16 cellular contexts compared by ENCODE assay signal in the genomic region with DNA sequence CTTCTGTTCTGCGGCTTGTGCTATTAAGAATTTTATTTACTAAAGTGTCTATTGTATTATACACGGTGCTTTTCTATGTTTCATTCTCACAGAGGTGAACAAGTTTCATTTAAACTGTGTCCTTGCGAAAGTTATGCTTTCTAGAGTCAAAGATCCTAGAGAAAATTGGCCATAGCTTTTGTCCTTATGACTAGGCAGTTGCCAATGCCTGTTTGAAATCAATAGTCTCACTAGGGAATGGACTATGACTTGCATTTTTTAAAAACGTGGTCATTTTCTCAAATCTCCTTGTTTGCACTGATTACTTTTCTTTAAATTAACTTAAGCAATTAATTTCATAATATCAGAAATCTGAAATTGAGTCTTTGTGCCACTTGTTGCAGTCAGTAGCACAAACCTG.
DNase-seq lines count a peak whose midpoint lies in the region; ATAC-seq and TF ChIP-seq lines count a peak whose summit lies in the region.
"Had no signal": no experiment of that assay in that cellular context is flagged by ENCODE, and none has a peak within 500 bp of the region (broad histone marks: within the 10 kb centered on the region; RNA-seq: fewer than 3 reads in every experiment).

No MANE protein-coding gene starts in this region.

- H3K27ac Mint-ChIP-seq in Calu3 (ENCODE audit: unreplicated experiment) (peak overlapping the region; percentile 71), progenitor cell of endocrine pancreas (peak overlapping the region; percentile 76)
- H3K27ac Mint-ChIP-seq: activated CD4-positive, alpha-beta T cell treated with anti-CD3 and anti-CD28 coated beads for 36 hours had no signal

- H4K20me1 ChIP-seq in IMR-90 (ENCODE audit: insufficient read depth, low read length) = no peaks in the 10 kb centered on the region
- H4K20me1 ChIP-seq: BLaER1 treated with 17β-estradiol and CSF1 and Interleukin-3, amounts not matched to agents 10 nM and 100 nM had no signal

- no peaks in the 10 kb centered on the region for H3K9me1 ChIP-seq in IMR-90 (ENCODE audit: insufficient read depth, low read length)

- no peaks in the 10 kb centered on the region for H3K79me1 ChIP-seq in IMR-90 (ENCODE audit: low read depth in 1 of 2, low read length in 2 of 2)

- ATAC-seq in IMR-90 (ENCODE audit: low read depth) (no peak), HG03457 (IDR thresholded peaks at IDR 0.05; ENCODE audit: unreplicated experiment) (no peak)
- ATAC-seq: activated CD4-positive, alpha-beta T cell treated with anti-CD3 and anti-CD28 coated beads for 36 hours had no signal

- H4K91ac ChIP-seq in IMR-90 (ENCODE audit: insufficient read depth, low read depth, low read length) = no peak overlapping the region

- in situ Hi-C loops in IMR-90 (cut with MboI; ENCODE audit: low sequenced_read_pairs) = no loop called here

- no peak overlapping the region for H3K23ac ChIP-seq in IMR-90 (ENCODE audit: low read depth, low read length)

- H3K4me1 Mint-ChIP-seq in Calu3 (ENCODE audit: low read depth, unreplicated experiment) (peaks cover 8% of the 10 kb centered on the region), progenitor cell of endocrine pancreas (ENCODE audit: low read depth) (peaks cover 13% of the 10 kb centered on the region)
- H3K4me1 Mint-ChIP-seq: activated CD4-positive, alpha-beta T cell treated with anti-CD3 and anti-CD28 coated beads for 36 hours had no signal

- no peak overlapping the region for H3K9ac ChIP-seq in IMR-90 (ENCODE audit: low read depth, low read length)
- H3K9ac ChIP-seq: BLaER1 treated with 17β-estradiol and CSF1 and Interleukin-3, amounts not matched to agents 10 nM and 100 nM had no signal

- no peak overlapping the region for H3K18ac ChIP-seq in IMR-90 (ENCODE audit: low read depth, low read length)

- intact Hi-C loops in Calu3 (cut with micrococcal nuclease; ENCODE audit: unreplicated experiment) = loop anchor here (2.0 to 10.0 kb wide), 3 partner anchors 69 to 233 kb away; no protein-coding TSS in a partner anchor
- intact Hi-C loops in IMR-90 (cut with micrococcal nuclease) = no loop called here
- intact Hi-C loops in posterior cingulate gyrus (cut with DNase I) = no loop called here

- no peak overlapping the region for H2AK5ac ChIP-seq in IMR-90 (ENCODE audit: low read depth, low read length)

- no peak overlapping the region for H3K4me2 ChIP-seq in IMR-90 (ENCODE audit: low read depth, low read length)
- H3K4me2 ChIP-seq: BLaER1 treated with 17β-estradiol and CSF1 and Interleukin-3, amounts not matched to agents 10 nM and 100 nM had no signal

- H3K4ac ChIP-seq in IMR-90 (ENCODE audit: low read depth, low read length) = no peak overlapping the region

- POLR2A ChIA-PET in IMR-90 (lab: Charles Lee; ENCODE audit: unreplicated experiment) = no interaction called here

- H3K9me3 Mint-ChIP-seq in Calu3 (ENCODE audit: low read depth, unreplicated experiment) (no peaks in the 10 kb centered on the region), progenitor cell of endocrine pancreas (ENCODE audit: low read depth) (peaks cover 10% of the 10 kb centered on the region)

- H3K36me3 Mint-ChIP-seq in Calu3 (ENCODE audit: insufficient read depth, unreplicated experiment) (peaks cover 19% of the 10 kb centered on the region), progenitor cell of endocrine pancreas (ENCODE audit: insufficient read depth) (peaks cover 2% of the 10 kb centered on the region)

- peak overlapping the region; percentile 76 for H3K4me3 Mint-ChIP-seq in Calu3 (ENCODE audit: low read depth, unreplicated experiment)
- peak overlapping the region; percentile 80 for H3K4me3 Mint-ChIP-seq in progenitor cell of endocrine pancreas (ENCODE audit: low read depth)
- H3K4me3 Mint-ChIP-seq: activated CD4-positive, alpha-beta T cell treated with anti-CD3 and anti-CD28 coated beads for 36 hours had no signal

- no peaks in the 10 kb centered on the region for H3K27me3 ChIP-seq in IMR-90 (ENCODE audit: control insufficient read depth, insufficient read depth, low read length)
- H3K27me3 ChIP-seq: neutrophil, tibial artery had no signal

- no peak overlapping the region for H4K5ac ChIP-seq in IMR-90 (ENCODE audit: low read depth, low read length)

- no peak overlapping the region for H4K8ac ChIP-seq in IMR-90 (ENCODE audit: low read depth in 2 of 2, low read length in 2 of 2)

- no peak overlapping the region for H3K56ac ChIP-seq in IMR-90 (ENCODE audit: extremely low read depth, insufficient read depth, low read length)

- no peaks in the 10 kb centered on the region for H3K4me1 ChIP-seq in IMR-90 (ENCODE audit: control insufficient read depth, insufficient read depth, low read length)
- H3K4me1 ChIP-seq: tibial artery had no signal

- H2BK20ac ChIP-seq in IMR-90 (ENCODE audit: low read depth, low read length) = no peak overlapping the region

- H2BK15ac ChIP-seq in IMR-90 (ENCODE audit: low read depth, low read length) = no peak overlapping the region

- TF ChIP-seq CTCF in Calu3 (IDR thresholded peaks at IDR 0.05; ENCODE audit: unreplicated experiment) (no peak), IMR-90 (conservative IDR thresholded peaks at IDR 0.05; ENCODE audit: low read depth, low read length) (no peak), fibroblast of the aortic adventitia (IDR thresholded peaks at IDR 0.05; ENCODE audit: insufficient read depth, low read length) (no peak), progenitor cell of endocrine pancreas (IDR thresholded peaks at IDR 0.05; ENCODE audit: unreplicated experiment) (no peak)

- H3K36me3 ChIP-seq in IMR-90 (ENCODE audit: control insufficient read depth, insufficient read depth, low read length) = no peaks in the 10 kb centered on the region
- H3K36me3 ChIP-seq: BLaER1 treated with 17β-estradiol and CSF1 and Interleukin-3, amounts not matched to agents 10 nM and 100 nM; neutrophil; tibial artery had no signal

- WGBS in IMR-90 (ENCODE audit: extremely low coverage in 2 of 2, insufficient read length in 1 of 2), 2 experiments = no CpG with 5 or more reads among the region's 4 CpGs

- no peaks in the 10 kb centered on the region for H3K9me3 ChIP-seq in IMR-90 (ENCODE audit: control insufficient read depth, insufficient read depth, low read length)
- H3K9me3 ChIP-seq: BLaER1 treated with 17β-estradiol and CSF1 and Interleukin-3, amounts not matched to agents 10 nM and 100 nM; neutrophil; tibial artery had no signal

- no peak overlapping the region for H2BK5ac ChIP-seq in IMR-90 (ENCODE audit: low read depth, low read length, poor library complexity, severe bottlenecking)

- H3K14ac ChIP-seq in IMR-90 (replicated peaks; ENCODE audit: low read depth, low read length) = no peak overlapping the region

- BruUV-seq in Calu3 (replicated peaks; lab: Mats Ljungman, UMichigan) = no TSS peak
- BruUV-seq in IMR-90 (replicated peaks; lab: Mats Ljungman, UMichigan) = no TSS peak

- no peaks in the 10 kb centered on the region for H3K27me3 Mint-ChIP-seq in Calu3 (ENCODE audit: unreplicated experiment)
- no peaks in the 10 kb centered on the region for H3K27me3 Mint-ChIP-seq in progenitor cell of endocrine pancreas
- H3K27me3 Mint-ChIP-seq: activated CD4-positive, alpha-beta T cell treated with anti-CD3 and anti-CD28 coated beads for 36 hours had no signal

- DNase-seq in Calu3 = no peak
- no peak for DNase-seq in IMR-90
- peak; percentile 24 for DNase-seq in fibroblast of the aortic adventitia (ENCODE audit: low read depth)
- no peak for DNase-seq in progenitor cell of endocrine pancreas (ENCODE audit: low spot score, unreplicated experiment)
- DNase-seq in SIG-M5 (lab: John Stamatoyannopoulos, UW) = no peak
- DNase-seq in posterior cingulate gyrus = no peak
- DNase-seq: activated CD4-positive, alpha-beta T cell treated with anti-CD3 and anti-CD28 coated beads for 36 hours; activated gamma-delta T cell treated with Interleukin-2 at 50 U/mL for 16 hours; DND-41; mesendoderm; stimulated activated CD4-positive, alpha-beta T cell treated with anti-CD3 and anti-CD28 coated beads, Interleukin-4, amount 100 ng/mL, for 24 hours; tibial artery had no signal

- no peak overlapping the region for H2BK120ac ChIP-seq in IMR-90 (ENCODE audit: low read depth, low read length)

- no peak for TF ChIP-seq POLR2A in IMR-90 (IDR thresholded peaks at IDR 0.05; ENCODE audit: low read depth, low read length)

- CTCF ChIA-PET in Calu3 (lab: Charles Lee) (no interaction called here), IMR-90 (lab: Yijun Ruan, JAX) (no interaction called here)

- H3K27ac ChIP-seq in IMR-90 (ENCODE audit: insufficient read depth, low read length) = no peak overlapping the region
- H3K27ac ChIP-seq: BLaER1 treated with 17β-estradiol and CSF1 and Interleukin-3, amounts not matched to agents 10 nM and 100 nM; neutrophil; SK-N-MC had no signal

- dilution Hi-C loops in IMR-90 (cut with HindIII; ENCODE audit: low sequenced_read_pairs, unreplicated experiment) = no loop called here

- H3K4me3 ChIP-seq in IMR-90 (ENCODE audit: insufficient read depth, low read depth, low read length) (no peak overlapping the region), fibroblast of the aortic adventitia (ENCODE audit: low read depth, low read length) (peak overlapping the region; percentile 60)
- H3K4me3 ChIP-seq: BLaER1 treated with 17β-estradiol and CSF1 and Interleukin-3, amounts not matched to agents 10 nM and 100 nM; SK-N-MC had no signal

- H2AFZ ChIP-seq in IMR-90 (replicated peaks; ENCODE audit: low read length, poor library complexity) = no peak overlapping the region

- TF ChIP-seq RAD21 in IMR-90 (IDR thresholded peaks at IDR 0.05; ENCODE audit: low read length) = no peak

- no peak overlapping the region for H2AK9ac ChIP-seq in IMR-90 (replicated peaks; ENCODE audit: low read depth, low read length, poor library complexity)

TF ChIP-seq in IMR-90, 13 proteins besides CTCF, POLR2A, EP300 and RAD21:
- TF ChIP-seq FOS (IDR thresholded peaks at IDR 0.05; ENCODE audit: low read depth, low read length) (no peak), RCOR1 (IDR thresholded peaks at IDR 0.05; ENCODE audit: insufficient replicate concordance, low read length) (no peak), NFE2L2 (IDR thresholded peaks at IDR 0.05; ENCODE audit: low read depth, low read length) (peak; percentile 62)
